8 cellular contexts compared by ENCODE assay signal in genomic region chr11:27296406-27296994, GRCh38.
DNase-seq lines count a peak whose midpoint lies in the region; ATAC-seq and TF ChIP-seq lines count a peak whose summit lies in the region.

No MANE protein-coding gene starts in this region.

- no peak overlapping the region for H3K27ac ChIP-seq in adrenal gland

- 33 to 42% (median 38%) methylated on average over 5 of the region's 5 CpGs for WGBS in adrenal gland, 4 donors

- TF ChIP-seq CTCF in adrenal gland (IDR thresholded peaks at IDR 0.05): peak; percentile 45 to 84 (median 74)

- TF ChIP-seq POLR2A in adrenal gland (IDR thresholded peaks at IDR 0.05): no peak

- H3K36me3 ChIP-seq in adrenal gland (replicated peaks in 1 of 2): no peaks in the 10 kb centered on the region

- DNase-seq in Right ventricle myocardium inferior (ENCODE audit: missing footprints) (no peak), cardiac septum (ENCODE audit: low spot score) (no peak), NCI-H2029 (lab: John Stamatoyannopoulos, UW) (peak; percentile 51), adrenal gland (peak in 2 of 7 donors; percentile 17 to 28), inferior parietal cortex (ENCODE audit: extremely low spot score) (peak; percentile 36), T-helper 1 cell (no peak)
- DNase-seq in NK-92 treated with Interleukin-12 subunit alpha and Interleukin-12 subunit beta, amount 100 ng/mL, for 24 hours (lab: John Stamatoyannopoulos, UW): no peak

- intact Hi-C loops in Right ventricle myocardium inferior (cut with DNase I): loop anchor here (2.0 kb wide), 1 partner anchor 112 kb away; no protein-coding TSS in a partner anchor
- intact Hi-C loops in cardiac septum (cut with DNase I): loop anchor here (2.0 to 10.0 kb wide), 3 partner anchors 59 to 188 kb away; no protein-coding TSS in a partner anchor
- intact Hi-C loops in adrenal gland (cut with DNase I): loop anchor here in 1 of 2 donors (5.0 kb wide), 1 partner anchor 191 kb away; no protein-coding TSS in a partner anchor

- ATAC-seq in Right ventricle myocardium inferior (peak; percentile 77), HG02870 (IDR thresholded peaks at IDR 0.05; ENCODE audit: unreplicated experiment) (peak; percentile 89)

- H3K4me3 ChIP-seq in adrenal gland: no peak overlapping the region

- H3K4me1 ChIP-seq in adrenal gland (replicated peaks in 1 of 2): no peaks in the 10 kb centered on the region

- no peaks in the 10 kb centered on the region for H3K27me3 ChIP-seq in adrenal gland

- no peaks in the 10 kb centered on the region for H3K9me3 ChIP-seq in adrenal gland (replicated peaks in 1 of 3)

Comparison
In these comparisons a context has a peak if more than half of its experiments do, and no peak if none do; other contexts are left out.
1. DNase-seq: peak in NCI-H2029 (single experiment) and inferior parietal cortex (single experiment); none in Right ventricle myocardium inferior (single experiment), cardiac septum (single experiment), NK-92 treated with Interleukin-12 subunit alpha and Interleukin-12 subunit beta, amount 100 ng/mL, for 24 hours (single experiment) and T-helper 1 cell (0 of 5).